1 cellular context compared by ENCODE assay signal in genomic region chr6:63635563-63636515, GRCh38.
TF ChIP-seq lines count a peak whose summit lies in the region.

Gene PHF3, plus strand, starts transcription at chr6:63635802. Its CDS starts 10,750 bp downstream, at chr6:63646552.

TF ChIP-seq in HepG2, 621 proteins besides CTCF, POLR2A, EP300 and RAD21 (continued from another document and continues in another):
- TF ChIP-seq ZUFSP (CRISPR knock-in tag; IDR thresholded peaks at IDR 0.05; ENCODE audit: borderline replicate concordance) = no peak
- peak; percentile 80; the same call in 1 of the 2 replicates for TF ChIP-seq MZF1 (CRISPR knock-in tag; IDR thresholded peaks at IDR 0.05; ENCODE audit: borderline replicate concordance)
- peak; percentile 62; the same call in 1 of the 2 replicates for TF ChIP-seq ETV5 (CRISPR knock-in tag; IDR thresholded peaks at IDR 0.05; ENCODE audit: borderline replicate concordance)
- peak; percentile 96 for TF ChIP-seq ZNF607 (CRISPR knock-in tag; IDR thresholded peaks at IDR 0.05; ENCODE audit: borderline replicate concordance)
- TF ChIP-seq THAP7 (CRISPR knock-in tag; IDR thresholded peaks at IDR 0.05) = peak; percentile 95; the same call in 1 of the 2 replicates
- peak; percentile 98 for TF ChIP-seq AHR (CRISPR knock-in tag; IDR thresholded peaks at IDR 0.05)
- no peak; the same call in 1 of the 2 replicates for TF ChIP-seq ZNF572 (CRISPR knock-in tag; IDR thresholded peaks at IDR 0.05)
- peak; percentile 64; the same call in 1 of the 2 replicates for TF ChIP-seq HNRNPUL1 (IDR thresholded peaks at IDR 0.05; ENCODE audit: low read depth, low read length)
- TF ChIP-seq CSRNP1 (CRISPR knock-in tag; IDR thresholded peaks at IDR 0.05) = peak; percentile 78
- TF ChIP-seq CEBPZ (IDR thresholded peaks at IDR 0.05; ENCODE audit: low read length) = no peak
- TF ChIP-seq HNRNPH1 (optimal IDR thresholded peaks at IDR 0.05; ENCODE audit: low read depth, low read length) = no peak
- TF ChIP-seq GATAD1 (CRISPR knock-in tag; IDR thresholded peaks at IDR 0.05) = peak; percentile 80
- TF ChIP-seq HNRNPK (IDR thresholded peaks at IDR 0.05; ENCODE audit: low read depth, low read length, poor library complexity, severe bottlenecking) = peak; percentile 99
- TF ChIP-seq ZNF329 (CRISPR knock-in tag; IDR thresholded peaks at IDR 0.05; ENCODE audit: low read depth) = peak; percentile 93
- TF ChIP-seq YEATS4 (CRISPR knock-in tag; IDR thresholded peaks at IDR 0.05; ENCODE audit: borderline replicate concordance) = peak; percentile 99
- peak; percentile 94 for TF ChIP-seq ZBTB2 (CRISPR knock-in tag; IDR thresholded peaks at IDR 0.05; ENCODE audit: low read depth)
- peak; percentile 94 for TF ChIP-seq TSC22D2 (CRISPR knock-in tag; IDR thresholded peaks at IDR 0.05; ENCODE audit: borderline replicate concordance)
- no peak for TF ChIP-seq ZNF260 (CRISPR knock-in tag; IDR thresholded peaks at IDR 0.05; ENCODE audit: borderline replicate concordance, low read depth)
- TF ChIP-seq RBAK (CRISPR knock-in tag; IDR thresholded peaks at IDR 0.05) = peak; percentile 78; the same call in 1 of the 2 replicates
- no peak; the same call in none of the 2 replicates for TF ChIP-seq GATA4 (IDR thresholded peaks at IDR 0.05; ENCODE audit: borderline replicate concordance, low read depth)
- peak; percentile 86; the same call in 1 of the 2 replicates for TF ChIP-seq MYNN (CRISPR knock-in tag; IDR thresholded peaks at IDR 0.05; ENCODE audit: low read depth)
- TF ChIP-seq ZNF547 (CRISPR knock-in tag; IDR thresholded peaks at IDR 0.05) = peak; percentile 99
- TF ChIP-seq FOXA1 (IDR thresholded peaks at IDR 0.05) = no peak
- peak; percentile 99 for TF ChIP-seq FOXA1 (CRISPR knock-in tag; IDR thresholded peaks at IDR 0.05)
- TF ChIP-seq MLXIP (CRISPR knock-in tag; IDR thresholded peaks at IDR 0.05; ENCODE audit: borderline replicate concordance) = peak; percentile 93
- TF ChIP-seq ZNF253 (CRISPR knock-in tag; IDR thresholded peaks at IDR 0.05; ENCODE audit: borderline replicate concordance) = peak; percentile 97
- TF ChIP-seq JARID2 (CRISPR knock-in tag; IDR thresholded peaks at IDR 0.05; ENCODE audit: insufficient replicate concordance) = no peak
- peak; percentile 83 for TF ChIP-seq SRSF4 (IDR thresholded peaks at IDR 0.05; ENCODE audit: low read depth, low read length, poor library complexity, severe bottlenecking)
- peak; percentile 95 for TF ChIP-seq IKZF5 (CRISPR knock-in tag; IDR thresholded peaks at IDR 0.05)
- TF ChIP-seq ZIK1 (CRISPR knock-in tag; IDR thresholded peaks at IDR 0.05; ENCODE audit: borderline replicate concordance, low read depth) = peak; percentile 99
- peak; percentile 42; the same call in 1 of the 2 replicates for TF ChIP-seq HMGXB3 (CRISPR knock-in tag; IDR thresholded peaks at IDR 0.05; ENCODE audit: borderline replicate concordance)
- peak; percentile 31 for TF ChIP-seq RELA (CRISPR knock-in tag; IDR thresholded peaks at IDR 0.05)
- peak; percentile 81 for TF ChIP-seq ATF2 (CRISPR knock-in tag; IDR thresholded peaks at IDR 0.05)
- no peak for TF ChIP-seq CHD4 (IDR thresholded peaks at IDR 0.05; ENCODE audit: borderline replicate concordance, low read length)
- peak; percentile 82; the same call in 1 of the 2 replicates for TF ChIP-seq ZNF20 (CRISPR knock-in tag; IDR thresholded peaks at IDR 0.05)
- TF ChIP-seq GMEB1 (CRISPR knock-in tag; IDR thresholded peaks at IDR 0.05; ENCODE audit: borderline replicate concordance) = peak; percentile 93
- peak; percentile 79; the same call in 1 of the 2 replicates for TF ChIP-seq ZNF878 (CRISPR knock-in tag; IDR thresholded peaks at IDR 0.05)
